ENCODE assay signal across 20 cellular contexts in the genomic region with DNA sequence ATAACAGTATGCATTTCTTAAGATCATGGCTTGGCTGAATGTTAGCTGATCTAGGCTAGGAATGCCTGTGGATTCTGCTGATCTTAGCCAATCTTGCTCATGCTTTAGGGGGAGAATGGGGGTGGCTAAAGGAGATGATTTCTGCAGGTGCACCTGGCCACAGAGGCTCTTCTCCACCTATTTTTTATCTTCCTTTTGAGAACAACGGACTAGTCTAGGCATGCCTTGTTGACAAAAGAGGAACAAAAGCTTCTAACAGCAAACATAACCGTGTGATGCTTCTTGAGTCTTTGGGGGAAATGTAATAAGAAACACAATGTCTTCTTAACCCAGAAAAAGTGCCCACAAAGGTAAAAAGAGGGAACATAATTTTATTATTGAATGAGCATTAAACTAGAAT.
DNase-seq lines count a peak whose midpoint lies in the region; ATAC-seq and TF ChIP-seq lines count a peak whose summit lies in the region.
"Had no signal": no experiment of that assay in that cellular context is flagged by ENCODE, and none has a peak within 500 bp of the region (broad histone marks: within the 10 kb centered on the region; RNA-seq: fewer than 3 reads in every experiment).

No MANE protein-coding gene starts in this region.

- peak; percentile 82 for ATAC-seq in HG02610 (IDR thresholded peaks at IDR 0.05; ENCODE audit: unreplicated experiment)
- ATAC-seq: left cardiac atrium, psoas muscle had no signal

- peak overlapping the region; percentile 36 for H2AFZ ChIP-seq in neuronal stem cell (ENCODE audit: low read length)

- H3K27ac Mint-ChIP-seq in MCF 10A (ENCODE audit: low read depth, unreplicated experiment): peak overlapping the region; percentile 23
- H3K27ac Mint-ChIP-seq: mesothelial cell of epicardium, nephron progenitor cell had no signal

- H3K18ac ChIP-seq in neuronal stem cell (ENCODE audit: low read length): no peak overlapping the region

- H3K4me2 ChIP-seq in neuronal stem cell (ENCODE audit: insufficient read depth, low read length, poor library complexity, severe bottlenecking): no peak overlapping the region

- H3K4me1 ChIP-seq in breast epithelium (no peaks in the 10 kb centered on the region), neuronal stem cell (ENCODE audit: control insufficient read depth in 2 of 2, insufficient read depth in 1 of 2, low read depth in 1 of 2, low read length in 2 of 2) (no peaks in the 10 kb centered on the region)
- H3K4me1 ChIP-seq: psoas muscle had no signal

- TF ChIP-seq POLR2A in breast epithelium (IDR thresholded peaks at IDR 0.05): no peak

- H4K8ac ChIP-seq in neuronal stem cell (ENCODE audit: low read depth, low read length): no peak overlapping the region

- H3K9me3 ChIP-seq in breast epithelium (no peaks in the 10 kb centered on the region), neuronal stem cell (replicated peaks in 1 of 2; ENCODE audit: control insufficient read depth in 2 of 2, insufficient read depth in 1 of 2, low read depth in 1 of 2, low read length in 2 of 2) (no peaks in the 10 kb centered on the region)
- H3K9me3 ChIP-seq: psoas muscle had no signal

- no peak overlapping the region for H3K9ac ChIP-seq in neuronal stem cell (ENCODE audit: low read depth, low read length, poor library complexity)

- CTCF ChIA-PET in MCF 10A (lab: Yijun Ruan, JAX): interaction anchor here (0.5 kb wide), 1 partner anchor 236 kb away, joined by 3 read pairs; no protein-coding TSS in a partner anchor

- H3K14ac ChIP-seq in neuronal stem cell (ENCODE audit: low read length): no peak overlapping the region

- intact Hi-C loops in MCF 10A (cut with micrococcal nuclease) (no loop called here), breast epithelium (cut with DNase I; ENCODE audit: low total_unique reads) (loop anchor here (10.0 kb wide), 1 partner anchor 1916 kb away; no protein-coding TSS in a partner anchor)

- no peak overlapping the region for H4K91ac ChIP-seq in neuronal stem cell (ENCODE audit: low read depth, low read length, poor library complexity)

- no peak overlapping the region for H2BK120ac ChIP-seq in neuronal stem cell (ENCODE audit: low read depth, low read length)

- H2BK5ac ChIP-seq in neuronal stem cell (ENCODE audit: low read length): no peak overlapping the region

- H3K23ac ChIP-seq in neuronal stem cell (ENCODE audit: low read depth, low read length, poor library complexity): no peak overlapping the region

- no peaks in the 10 kb centered on the region for H3K79me1 ChIP-seq in neuronal stem cell (ENCODE audit: low read depth, low read length)

- DNase-seq in MCF 10A (ENCODE audit: unreplicated experiment) (no peak), breast epithelium (ENCODE audit: low spot score in 2 of 2) (no peak), NCI-H187 treated with DMSO at 0.1 percent for 48 hours (lab: John Stamatoyannopoulos, UW) (peak; percentile 59), neuronal stem cell (ENCODE audit: low spot score) (no peak), SW 1271 (lab: John Stamatoyannopoulos, UW) (no peak), H7 (no peak), DMS 273 treated with DMSO at 0.1 percent for 48 hours (lab: John Stamatoyannopoulos, UW) (no peak)
- DNase-seq: activated CD4-positive, alpha-beta T cell treated with anti-CD3 and anti-CD28 coated beads, Interleukin-2, amount 50 U/mL, for 48 hours; activated naive CD4-positive, alpha-beta T cell treated with anti-CD3 and anti-CD28 coated beads, Interleukin-2, amount 50 U/mL, for 16 hours; activated T-cell treated with anti-CD3 and anti-CD28 coated beads, Interleukin-2, amount 50 U/mL, for 1 hour; COR-L47; foreskin fibroblast; Karpas-422; left cardiac atrium; NCI-H2081 treated with DMSO at 0.1 percent for 48 hours; nephron progenitor cell; psoas muscle; T-helper 1 cell had no signal

- H3K27me3 Mint-ChIP-seq in MCF 10A (ENCODE audit: insufficient read depth, unreplicated experiment): no peaks in the 10 kb centered on the region

- H3K4ac ChIP-seq in neuronal stem cell (ENCODE audit: low read length): no peak overlapping the region

- H2AK5ac ChIP-seq in neuronal stem cell (ENCODE audit: low read depth, low read length): no peak overlapping the region

- H3K4me3 ChIP-seq in breast epithelium: no peak overlapping the region
- no peak overlapping the region for H3K4me3 ChIP-seq in neuronal stem cell (ENCODE audit: low read length in 2 of 2)
- no peak overlapping the region for H3K4me3 ChIP-seq in H7 (ENCODE audit: insufficient read depth, low read depth, low read length)
- H3K4me3 ChIP-seq: psoas muscle had no signal

- H3K27me3 ChIP-seq in breast epithelium (no peaks in the 10 kb centered on the region), neuronal stem cell (ENCODE audit: control insufficient read depth in 3 of 3, insufficient read depth in 3 of 3, low read depth in 1 of 3, low read length in 3 of 3) (no peaks in the 10 kb centered on the region), H7 (ENCODE audit: control insufficient read depth, insufficient read depth, low read length) (no peaks in the 10 kb centered on the region)

- TF ChIP-seq CTCF in MCF 10A (IDR thresholded peaks at IDR 0.05; ENCODE audit: unreplicated experiment): no peak
- TF ChIP-seq CTCF in breast epithelium (IDR thresholded peaks at IDR 0.05): no peak

- no peak overlapping the region for H2BK12ac ChIP-seq in neuronal stem cell (ENCODE audit: low read length)

- H3K4me3 Mint-ChIP-seq in MCF 10A (ENCODE audit: unreplicated experiment): no peak overlapping the region
- H3K4me3 Mint-ChIP-seq: mesothelial cell of epicardium, nephron progenitor cell had no signal

- peaks cover 6% of the 10 kb centered on the region for H3K4me1 Mint-ChIP-seq in MCF 10A (ENCODE audit: insufficient read depth, unreplicated experiment)
- H3K4me1 Mint-ChIP-seq: mesothelial cell of epicardium, nephron progenitor cell had no signal

- WGBS in neuronal stem cell (ENCODE audit: extremely low coverage in 2 of 2, insufficient read length in 2 of 2, insufficient replicate concordance in 1 of 2), 2 donors: no CpG with 5 or more reads among the region's 2 CpGs

- H3K36me3 ChIP-seq in breast epithelium: no peaks in the 10 kb centered on the region
- H3K36me3 ChIP-seq in neuronal stem cell (replicated peaks in 1 of 2; ENCODE audit: control insufficient read depth in 2 of 2, insufficient read depth in 2 of 2, low read length in 2 of 2): no peaks in the 10 kb centered on the region
- H3K36me3 ChIP-seq in H7 (replicated peaks; ENCODE audit: control insufficient read depth, insufficient read depth, low read length): no peaks in the 10 kb centered on the region

- POLR2A ChIA-PET in MCF 10A (lab: Yijun Ruan, JAX): interaction anchor here (0.6 kb wide), 1 partner anchor 145 kb away, joined by 3 read pairs; no protein-coding TSS in a partner anchor

- H3K36me3 Mint-ChIP-seq in MCF 10A (ENCODE audit: insufficient read depth, unreplicated experiment): peaks cover 7% of the 10 kb centered on the region
- H3K36me3 Mint-ChIP-seq: mesothelial cell of epicardium had no signal

- BruUV-seq in MCF 10A (replicated peaks; lab: Mats Ljungman, UMichigan): no TSS peak

- H3K9me3 Mint-ChIP-seq in MCF 10A (ENCODE audit: unreplicated experiment): no peaks in the 10 kb centered on the region
- H3K9me3 Mint-ChIP-seq: nephron progenitor cell had no signal

- no peak overlapping the region for H3K27ac ChIP-seq in breast epithelium
- no peak overlapping the region for H3K27ac ChIP-seq in neuronal stem cell (replicated peaks; ENCODE audit: low read length)
- H3K27ac ChIP-seq: psoas muscle had no signal

- H2BK15ac ChIP-seq in neuronal stem cell (ENCODE audit: low read length): no peak overlapping the region
